In the genomic region with DNA sequence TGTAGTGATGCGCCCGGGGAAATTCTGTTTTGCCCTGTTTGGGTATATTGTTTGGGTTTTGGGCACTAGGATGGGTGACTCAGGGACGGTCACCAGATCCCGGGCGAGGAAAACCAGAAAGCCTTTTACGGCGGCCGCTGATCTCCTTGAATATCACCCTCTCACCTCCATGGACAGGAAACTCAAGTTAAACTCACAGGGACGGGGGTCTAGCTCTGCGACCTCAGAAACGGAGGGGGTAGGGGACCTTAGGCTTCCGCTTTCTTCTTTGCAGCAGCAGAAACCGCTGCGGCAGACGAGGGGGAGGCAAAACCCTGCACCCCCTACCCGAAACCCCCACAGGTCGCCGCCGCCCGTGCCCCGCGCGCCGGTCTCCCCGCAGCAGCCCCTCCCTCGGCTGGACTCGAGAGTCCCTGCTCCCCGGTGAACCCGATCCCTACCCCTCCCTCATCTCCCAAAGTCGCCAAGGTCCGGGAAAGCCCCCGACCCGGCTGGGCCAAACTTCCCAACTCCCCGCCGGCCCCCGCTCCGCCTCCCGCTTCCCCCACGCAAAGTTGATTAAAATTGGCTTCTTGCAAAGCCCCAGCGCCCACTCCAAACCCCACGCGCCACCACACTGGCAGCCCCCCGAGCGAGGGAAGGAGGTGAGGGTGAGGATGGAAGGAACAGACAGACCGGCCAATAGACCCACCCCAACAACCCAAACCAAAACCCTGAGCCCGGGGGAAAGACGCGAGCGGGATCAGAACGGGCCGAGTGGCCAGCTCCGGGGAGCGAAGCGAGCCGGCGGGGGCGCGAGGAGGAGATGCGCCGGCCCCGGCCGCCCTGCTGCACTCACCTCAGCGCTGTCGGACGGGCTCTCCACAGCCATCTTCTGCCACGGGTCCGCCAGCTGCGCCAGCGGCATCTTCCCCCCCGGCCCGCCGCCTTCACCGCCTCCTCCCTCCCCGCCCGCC, we compare ENCODE assay signal across 8 cellular contexts. TPM values are rescaled to one million over a fixed set of nuclear protein-coding genes. Genes with fewer than 3 reads are reported as not detected.
DNase-seq lines count a peak whose midpoint lies in the region; ATAC-seq, FAIRE-seq and TF ChIP-seq lines count a peak whose summit lies in the region.

No MANE protein-coding gene starts in this region.

- H3K9me3 ChIP-seq in Caco-2: no peaks in the 10 kb centered on the region
- no peaks in the 10 kb centered on the region for H3K9me3 ChIP-seq in muscle layer of duodenum (ENCODE audit: control insufficient read depth in 1 of 2, low read length in 2 of 2)

- H3K27me3 ChIP-seq in Caco-2 (replicated peaks; ENCODE audit: control insufficient read depth, insufficient read depth, low read length): no peaks in the 10 kb centered on the region
- no peaks in the 10 kb centered on the region for H3K27me3 ChIP-seq in muscle layer of duodenum (ENCODE audit: low read depth, low read length)

- TSS peak; percentile 28 for BruUV-seq in Caco-2 (replicated peaks; lab: Mats Ljungman, UMichigan)

- peak overlapping the region; percentile 93 for H3K27ac Mint-ChIP-seq in Caco-2 (ENCODE audit: unreplicated experiment)
- peak overlapping the region; percentile 98 for H3K27ac Mint-ChIP-seq in activated CD8-positive, alpha-beta T cell treated with anti-CD3 and anti-CD28 coated beads for 36 hours

- H3K27ac ChIP-seq in muscle layer of duodenum (ENCODE audit: low read length): peak overlapping the region; percentile 94

- H3K27me3 Mint-ChIP-seq in Caco-2 (ENCODE audit: insufficient read depth, unreplicated experiment): no peaks in the 10 kb centered on the region
- H3K27me3 Mint-ChIP-seq in activated CD8-positive, alpha-beta T cell treated with anti-CD3 and anti-CD28 coated beads for 36 hours: no peaks in the 10 kb centered on the region

- H3K4me1 Mint-ChIP-seq in Caco-2 (ENCODE audit: low read depth, unreplicated experiment): peaks cover 7% of the 10 kb centered on the region
- H3K4me1 Mint-ChIP-seq in activated CD8-positive, alpha-beta T cell treated with anti-CD3 and anti-CD28 coated beads for 36 hours (ENCODE audit: low read depth): peaks cover 15% of the 10 kb centered on the region

- peaks cover 16% of the 10 kb centered on the region for H3K36me3 Mint-ChIP-seq in Caco-2 (ENCODE audit: insufficient read depth, unreplicated experiment)
- peaks cover 6% of the 10 kb centered on the region for H3K36me3 Mint-ChIP-seq in activated CD8-positive, alpha-beta T cell treated with anti-CD3 and anti-CD28 coated beads for 36 hours (ENCODE audit: low read depth)

- H3K4me3 Mint-ChIP-seq in Caco-2 (ENCODE audit: unreplicated experiment): peak overlapping the region; percentile 96
- peak overlapping the region; percentile 86 for H3K4me3 Mint-ChIP-seq in activated CD8-positive, alpha-beta T cell treated with anti-CD3 and anti-CD28 coated beads for 36 hours

- intact Hi-C loops in Caco-2 (cut with micrococcal nuclease; ENCODE audit: unreplicated experiment): loop anchor here (5.0 kb wide), 1 partner anchor 116 kb away; no protein-coding TSS in a partner anchor
- intact Hi-C loops in activated CD8-positive, alpha-beta T cell treated with anti-CD3 and anti-CD28 coated beads for 36 hours (cut with micrococcal nuclease): loop anchor here (10.0 kb wide), 1 partner anchor 149 kb away; no protein-coding TSS in a partner anchor

- TF ChIP-seq CTCF in Caco-2 (IDR thresholded peaks at IDR 0.05; ENCODE audit: insufficient read depth in 1 of 2, low read depth in 1 of 2, low read length in 1 of 2, severe bottlenecking in 1 of 2, unreplicated experiment in 1 of 2) (no peak), epithelial cell of proximal tubule (conservative IDR thresholded peaks at IDR 0.05; ENCODE audit: low read depth, low read length) (no peak)
- no peak for TF ChIP-seq CTCF in activated CD8-positive, alpha-beta T cell treated with anti-CD3 and anti-CD28 coated beads for 36 hours (IDR thresholded peaks at IDR 0.05)

- H3K36me3 ChIP-seq in Caco-2 (ENCODE audit: control insufficient read depth, insufficient read depth, low read length) (no peaks in the 10 kb centered on the region), muscle layer of duodenum (ENCODE audit: control insufficient read depth in 1 of 2, insufficient read depth in 2 of 2, low read length in 2 of 2) (no peaks in the 10 kb centered on the region)

- no peak for FAIRE-seq in urothelium cell line (lab: Jason Lieb, UNC)

- ATAC-seq in GM21526 (IDR thresholded peaks at IDR 0.05; ENCODE audit: low FRiP score, unreplicated experiment): peak; percentile 8
- ATAC-seq in activated CD8-positive, alpha-beta T cell treated with anti-CD3 and anti-CD28 coated beads for 36 hours: peak; percentile 7

- H3K4me3 ChIP-seq in Caco-2 (ENCODE audit: low read depth, low read length): peak overlapping the region; percentile 77
- H3K4me3 ChIP-seq in Jurkat, Clone E6-1 (ENCODE audit: low read length): peak overlapping the region; percentile 66
- peak overlapping the region; percentile 76 for H3K4me3 ChIP-seq in epithelial cell of proximal tubule (ENCODE audit: low read depth, low read length)
- peak overlapping the region; percentile 66 to 77 for H3K4me3 ChIP-seq in muscle layer of duodenum (ENCODE audit: low read depth in 1 of 2, low read length in 2 of 2)

- H3K9me3 Mint-ChIP-seq in Caco-2 (ENCODE audit: unreplicated experiment): no peaks in the 10 kb centered on the region
- H3K9me3 Mint-ChIP-seq in activated CD8-positive, alpha-beta T cell treated with anti-CD3 and anti-CD28 coated beads for 36 hours: no peaks in the 10 kb centered on the region

- peak in 1 of 2 experiments; percentile 25 for DNase-seq in Caco-2
- DNase-seq in Jurkat, Clone E6-1 (ENCODE audit: low read depth, low spot score): no peak
- DNase-seq in activated CD8-positive, alpha-beta T cell treated with anti-CD3 and anti-CD28 coated beads for 36 hours: peak; percentile 47
- no peak for DNase-seq in epithelial cell of proximal tubule (ENCODE audit: low read depth)
- peak; percentile 45 for DNase-seq in ureter (ENCODE audit: low spot score)
- no peak for DNase-seq in urothelium cell line (ENCODE audit: low spot score)

- POLR2A ChIA-PET in Caco-2 (lab: Charles Lee): interaction anchor here (1.0 kb wide), 1 partner anchor 96 kb away, joined by 17 read pairs; no protein-coding TSS in a partner anchor
- POLR2A ChIA-PET in activated CD8-positive, alpha-beta T cell treated with anti-CD3 and anti-CD28 coated beads for 36 hours (lab: Charles Lee): interaction anchor here (0.6 to 1.8 kb wide), 7 partner anchors 10 to 153 kb away, joined by 3 to 7 read pairs (median 3); no protein-coding TSS in a partner anchor

- CTCF ChIA-PET in Caco-2 (lab: Charles Lee): no interaction called here
- CTCF ChIA-PET in activated CD8-positive, alpha-beta T cell treated with anti-CD3 and anti-CD28 coated beads for 36 hours (lab: Charles Lee): interaction anchor here (0.8 kb wide), 1 partner anchor 12 kb away, joined by 3 read pairs; no protein-coding TSS in a partner anchor

- H3K4me1 ChIP-seq in Caco-2 (peaks cover 25% of the 10 kb centered on the region), muscle layer of duodenum (ENCODE audit: control insufficient read depth in 1 of 2, insufficient read depth in 2 of 2, low read length in 2 of 2) (peaks cover 6 to 8% of the 10 kb centered on the region in 2 donors)

RNA-seq across cellular contexts. Expression of a gene that starts 0.7 kb away (rescaled TPM):
- total RNA-seq in Caco-2 (2022): 93.2 and 104 TPM in 2 replicates
- 25.1 TPM for polyA plus RNA-seq in Jurkat, Clone E6-1 (2012; ENCODE audit: insufficient read depth, insufficient read length)
- 10 to 100 TPM; 52.6 to 56.9 TPM for total RNA-seq in activated CD8-positive, alpha-beta T cell treated with anti-CD3 and anti-CD28 coated beads for 36 hours
- 17.2 and 17.5 TPM in 2 replicates for total RNA-seq in epithelial cell of proximal tubule
- 40.3 TPM for total RNA-seq in ureter

Comparison
In these comparisons a context has a peak if more than half of its experiments do, and no peak if none do; other contexts are left out.
1. DNase-seq: peak in activated CD8-positive, alpha-beta T cell treated with anti-CD3 and anti-CD28 coated beads for 36 hours (single experiment) and ureter (single experiment); none in Jurkat, Clone E6-1 (single experiment), epithelial cell of proximal tubule (single experiment) and urothelium cell line (single experiment).
2. Peak in every context shown above with its lines, with median percentiles within 50 percentile points of each other: H3K4me3 ChIP-seq.